ENCODE assay signal across 8 cellular contexts in genomic region chr4:108030332-108030731, GRCh38. TPM values are rescaled to one million over a fixed set of nuclear protein-coding genes. Genes with fewer than 3 reads are reported as not detected.
DNase-seq lines count a peak whose midpoint lies in the region; ATAC-seq and TF ChIP-seq lines count a peak whose summit lies in the region.

No MANE protein-coding gene starts in this region.

- H3K36me3 ChIP-seq in GM23338 (ENCODE audit: insufficient read depth) (peaks cover 10% of the 10 kb centered on the region), right lobe of liver (peaks cover 0 to 81% (median 21%) of the 10 kb centered on the region in 4 donors), MG63 (no peaks in the 10 kb centered on the region; the same call in 1 of the 2 replicates)

- in situ Hi-C loops in T47D (cut with HindIII; ENCODE audit: low pct_unique_long_range_greater_than_20kb, low sequenced_read_pairs) = no loop called here

- H3K27ac Mint-ChIP-seq in GM23338 = no peak overlapping the region

- no peaks in the 10 kb centered on the region for H3F3A ChIP-seq in GM23338 (replicated peaks; ENCODE audit: low read depth)

- TF ChIP-seq POLR2A in right lobe of liver (IDR thresholded peaks at IDR 0.05) = no peak

- TF ChIP-seq CTCF in GM12873 (IDR thresholded peaks at IDR 0.05; ENCODE audit: insufficient read depth, low read depth, low read length, missing control alignments) = peak; percentile 64
- peak; percentile 51 to 77 for TF ChIP-seq CTCF in GM23338 (conservative IDR thresholded peaks at IDR 0.05; ENCODE audit: low read depth in 2 of 2)
- TF ChIP-seq CTCF in LNCAP (IDR thresholded peaks at IDR 0.05) = peak; percentile 59
- TF ChIP-seq CTCF in right lobe of liver (IDR thresholded peaks at IDR 0.05) = peak; percentile 20 to 31 (median 22)

- H3K4me1 ChIP-seq in GM23338 (ENCODE audit: insufficient read depth) (no peaks in the 10 kb centered on the region), right lobe of liver (no peaks in the 10 kb centered on the region)

- ATAC-seq in GM23338 (peak; percentile 96), right lobe of liver (peak; percentile 42 to 72 (median 56))

- peaks cover 48% of the 10 kb centered on the region for H3K36me3 Mint-ChIP-seq in GM23338 (ENCODE audit: low read depth)

- peak; percentile 68 for DNase-seq in GM23338 (ENCODE audit: low spot score)
- DNase-seq in UCSD-AML1 (lab: John Stamatoyannopoulos, UW; ENCODE audit: unreplicated experiment) = peak; percentile 40
- peak; percentile 23 to 68 for DNase-seq in T47D (ENCODE audit: low read depth in 1 of 2, low spot score in 1 of 2)
- no peak for DNase-seq in right lobe of liver
- DNase-seq in stimulated activated CD8-positive, alpha-beta memory T cell treated with anti-CD3 and anti-CD28 coated beads, Interleukin-7, amount 100 ng/mL, for 48 hours (ENCODE audit: extremely low read depth in 1 of 2, low read depth in 1 of 2) = peak; percentile 30 to 58
- DNase-seq in MG63 = no peak

- no peak overlapping the region for H3K4me2 ChIP-seq in GM23338

- H3K27ac ChIP-seq in GM23338 (ENCODE audit: low read depth) (no peak overlapping the region), right lobe of liver (no peak overlapping the region)

- no peaks in the 10 kb centered on the region; the same call in 1 of the 2 replicates for H4K20me1 ChIP-seq in GM23338 (replicated peaks; ENCODE audit: insufficient read depth)

- H3K79me2 ChIP-seq in GM23338 (replicated peaks; ENCODE audit: insufficient read depth) = no peaks in the 10 kb centered on the region

- H3K9me2 ChIP-seq in GM23338 (ENCODE audit: insufficient read depth) = no peaks in the 10 kb centered on the region

- 86% methylated on average over 2 of the region's 2 CpGs for WGBS in right lobe of liver (ENCODE audit: insufficient coverage, low coverage, low lambda C conversion rate, missing lambda C conversion rate)

- H3K9me3 ChIP-seq in right lobe of liver (no peaks in the 10 kb centered on the region), MG63 (no peaks in the 10 kb centered on the region)

- H3K4me3 ChIP-seq in GM23338 (no peak overlapping the region), right lobe of liver (no peak overlapping the region), MG63 (no peak overlapping the region)

- peaks cover 4% of the 10 kb centered on the region; the same call in 1 of the 3 replicates for H3K4me1 Mint-ChIP-seq in GM23338

- H3K9me3 Mint-ChIP-seq in GM23338 = no peaks in the 10 kb centered on the region

- H3K27me3 ChIP-seq in GM23338 (ENCODE audit: insufficient read depth) (no peaks in the 10 kb centered on the region), right lobe of liver (no peaks in the 10 kb centered on the region), MG63 (no peaks in the 10 kb centered on the region)

- intact Hi-C loops in right lobe of liver (cut with DNase I) = no loop called here

- H3K4me3 Mint-ChIP-seq in GM23338 = no peak overlapping the region

- no peaks in the 10 kb centered on the region for H3K27me3 Mint-ChIP-seq in GM23338 (ENCODE audit: insufficient read depth, low read depth, poor library complexity)

- no peak overlapping the region for H2AFZ ChIP-seq in GM23338

TF ChIP-seq in GM23338, 12 proteins besides CTCF, POLR2A, EP300 and RAD21:
- TF ChIP-seq ZNF462 (CRISPR knock-in tag; IDR thresholded peaks at IDR 0.05) (no peak), STAT1 (IDR thresholded peaks at IDR 0.05; ENCODE audit: unreplicated experiment) (no peak), ETS1 (IDR thresholded peaks at IDR 0.05) (no peak), ZNF114 (CRISPR knock-in tag; IDR thresholded peaks at IDR 0.05) (no peak), EZH2phosphoT487 (IDR thresholded peaks at IDR 0.05; ENCODE audit: unreplicated experiment) (no peak)

RNA-seq across cellular contexts. Expression of gene HADH, which starts 40.6 kb away (rescaled TPM):
- total RNA-seq in GM23338 (2014; rRNA removed; shearing (Covaris generic)) = 37.7 and 39.1 TPM in 2 replicates
- 37.9 and 39.2 TPM in 2 replicates for polyA plus RNA-seq in GM23338 (2016; fragmentation: Nextera tagmentation; extraction: Ambion mirVana)
- total RNA-seq in right lobe of liver = 100 to 1,000 TPM in 3 of 6 experiments, 10 to 100 TPM in 3; 67.2 to 152 (median 104) TPM
- 24.3 and 30.8 TPM in 2 replicates for total RNA-seq in MG63 (2014; rRNA removed; shearing (Covaris generic); ENCODE audit: low replicate concordance)

Comparison
In these comparisons a context has a peak if more than half of its experiments do, and no peak if none do; other contexts are left out.
1. DNase-seq: peak in GM23338 (single experiment), UCSD-AML1 (single experiment), T47D (2 of 2) and stimulated activated CD8-positive, alpha-beta memory T cell treated with anti-CD3 and anti-CD28 coated beads, Interleukin-7, amount 100 ng/mL, for 48 hours (2 of 2); none in right lobe of liver (0 of 3) and MG63 (single experiment).
2. Peak in every context shown above with its lines, with median percentiles within 50 percentile points of each other: CTCF ChIP-seq.